13 cellular contexts compared by ENCODE assay signal in the genomic region with DNA sequence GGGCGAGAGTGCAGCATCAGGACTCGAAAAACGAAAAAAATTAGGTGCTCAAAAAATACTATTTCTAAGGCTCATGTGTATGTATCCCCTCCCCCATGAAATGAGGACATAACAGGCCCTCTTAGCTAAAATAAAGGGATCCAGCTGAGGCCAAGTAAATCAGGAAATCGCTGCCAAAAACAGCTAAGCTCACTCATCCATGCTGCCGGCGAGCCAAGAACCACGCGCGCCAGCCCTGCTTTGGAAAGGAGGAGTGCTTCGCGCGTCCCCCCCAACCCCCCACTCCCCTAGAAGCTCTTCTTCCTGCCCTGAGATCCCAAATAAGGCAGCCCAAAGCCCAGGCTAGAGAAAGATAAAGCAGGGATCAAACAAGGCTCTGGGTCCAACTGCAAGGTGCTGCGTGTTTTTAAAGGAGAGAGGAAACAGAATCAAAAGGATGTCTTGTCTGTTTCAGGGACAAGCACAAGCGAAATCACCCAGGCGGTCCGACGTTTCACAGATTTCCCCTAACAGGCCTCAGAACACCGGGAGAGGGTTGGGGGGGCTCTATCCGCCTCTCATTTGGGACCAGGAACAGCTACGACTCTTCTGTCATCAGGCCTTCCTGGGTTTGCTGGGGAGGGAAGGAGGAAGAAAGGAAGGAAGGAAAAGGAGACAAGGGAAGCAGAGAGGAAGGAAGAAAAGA.
DNase-seq lines count a peak whose midpoint lies in the region; ATAC-seq and TF ChIP-seq lines count a peak whose summit lies in the region.
"Had no signal": no experiment of that assay in that cellular context is flagged by ENCODE, and none has a peak within 500 bp of the region (broad histone marks: within the 10 kb centered on the region; RNA-seq: fewer than 3 reads in every experiment).

No MANE protein-coding gene starts in this region.

- H3K27me3 ChIP-seq in esophagus muscularis mucosa: no peaks in the 10 kb centered on the region

- H3K4me3 ChIP-seq in esophagus muscularis mucosa: peak overlapping the region; percentile 19 to 36 (median 27)
- H3K4me3 ChIP-seq: A549, K562 had no signal

- H3K9me3 ChIP-seq in esophagus muscularis mucosa: no peaks in the 10 kb centered on the region
- H3K9me3 ChIP-seq: A549 had no signal

- no peak for TF ChIP-seq POLR2A in esophagus muscularis mucosa (IDR thresholded peaks at IDR 0.05; ENCODE audit: low read depth)

- no peak for DNase-seq in activated naive CD4-positive, alpha-beta T cell treated with anti-CD3 and anti-CD28 coated beads for 36 hours
- DNase-seq in activated naive CD4-positive, alpha-beta T cell treated with Interleukin-2 at 50 U/mL for 16 hours: no peak
- DNase-seq in esophagus muscularis mucosa (ENCODE audit: extremely low spot score) (no peak), nephron progenitor cell (peak; percentile 32), SHP77 treated with DMSO at 0.1 percent for 48 hours (lab: John Stamatoyannopoulos, UW) (no peak)
- DNase-seq in stimulated activated CD4-positive, alpha-beta T cell treated with anti-CD3 and anti-CD28 coated beads, Interleukin-1b, Interleukin-23, amount 100 ng/mL, for 48 hours: no peak
- DNase-seq: activated effector memory CD4-positive, alpha-beta T cell treated with Interleukin-2 at 50 U/mL for 16 hours; stimulated activated naive CD8-positive, alpha-beta T cell treated with anti-CD3 and anti-CD28 coated beads, Interleukin-15, Interleukin-2, amounts not matched to agents 100 U/mL and 50 U/mL, for 24 hours had no signal

- no peak for TF ChIP-seq EP300 in esophagus muscularis mucosa (IDR thresholded peaks at IDR 0.05)

- peak overlapping the region; percentile 56 to 82 (median 75) for H3K27ac ChIP-seq in esophagus muscularis mucosa (replicated peaks in 1 of 4)

- ATAC-seq in GM19035 (IDR thresholded peaks at IDR 0.05; ENCODE audit: unreplicated experiment): no peak
- ATAC-seq in HG03280 (IDR thresholded peaks at IDR 0.05; ENCODE audit: unreplicated experiment): no peak
- ATAC-seq: A549; K562; SK-N-SH treated with all-trans-retinoic acid at 6 μM for 48 hours; stimulated activated naive CD8-positive, alpha-beta T cell treated with anti-CD3 and anti-CD28 coated beads, Interleukin-15, Interleukin-2, amounts not matched to agents 100 U/mL and 50 U/mL, for 24 hours had no signal

- intact Hi-C loops in activated naive CD4-positive, alpha-beta T cell treated with anti-CD3 and anti-CD28 coated beads for 36 hours (cut with micrococcal nuclease): no loop called here
- intact Hi-C loops in esophagus muscularis mucosa (cut with DNase I): no loop called here

- WGBS in esophagus muscularis mucosa: 6% methylated on average over 20 of the region's 20 CpGs

- H3K36me3 Mint-ChIP-seq in activated naive CD4-positive, alpha-beta T cell treated with anti-CD3 and anti-CD28 coated beads for 36 hours (ENCODE audit: low read depth): peaks cover 3% of the 10 kb centered on the region
- H3K36me3 Mint-ChIP-seq in nephron progenitor cell (ENCODE audit: low read depth): no peaks in the 10 kb centered on the region

- H3K4me1 Mint-ChIP-seq in activated naive CD4-positive, alpha-beta T cell treated with anti-CD3 and anti-CD28 coated beads for 36 hours (ENCODE audit: low read depth): no peaks in the 10 kb centered on the region
- H3K4me1 Mint-ChIP-seq in nephron progenitor cell: peaks cover 26% of the 10 kb centered on the region

- H3K9me3 Mint-ChIP-seq in activated naive CD4-positive, alpha-beta T cell treated with anti-CD3 and anti-CD28 coated beads for 36 hours: peaks cover 7% of the 10 kb centered on the region
- H3K9me3 Mint-ChIP-seq in nephron progenitor cell: peaks cover 3% of the 10 kb centered on the region

- no peaks in the 10 kb centered on the region for H3K36me3 ChIP-seq in esophagus muscularis mucosa

- CTCF ChIA-PET in activated naive CD4-positive, alpha-beta T cell treated with anti-CD3 and anti-CD28 coated beads for 36 hours (lab: Charles Lee): interaction anchor here (0.6 kb wide), 1 partner anchor 304 kb away, joined by 5 read pairs; no protein-coding TSS in a partner anchor

- no peak overlapping the region for H3K4me3 Mint-ChIP-seq in activated naive CD4-positive, alpha-beta T cell treated with anti-CD3 and anti-CD28 coated beads for 36 hours
- H3K4me3 Mint-ChIP-seq in nephron progenitor cell: peak overlapping the region; percentile 22

- H3K4me1 ChIP-seq in esophagus muscularis mucosa: peaks cover 9 to 39% (median 29%) of the 10 kb centered on the region in 4 donors

- H3K27ac Mint-ChIP-seq in activated naive CD4-positive, alpha-beta T cell treated with anti-CD3 and anti-CD28 coated beads for 36 hours: peak overlapping the region; percentile 30
- peak overlapping the region; percentile 15 for H3K27ac Mint-ChIP-seq in nephron progenitor cell

- TF ChIP-seq CTCF in esophagus muscularis mucosa (IDR thresholded peaks at IDR 0.05): no peak
- no peak for TF ChIP-seq CTCF in nephron progenitor cell (IDR thresholded peaks at IDR 0.05)

- peaks cover 22% of the 10 kb centered on the region for H3K27me3 Mint-ChIP-seq in activated naive CD4-positive, alpha-beta T cell treated with anti-CD3 and anti-CD28 coated beads for 36 hours (ENCODE audit: low read depth)
- H3K27me3 Mint-ChIP-seq in nephron progenitor cell (ENCODE audit: low read depth, poor library complexity): peaks cover 28% of the 10 kb centered on the region
